8 cellular contexts compared by ENCODE assay signal in genomic region chr12:89529738-89530137, GRCh38. TPM values are rescaled to one million over a fixed set of nuclear protein-coding genes. Genes with fewer than 3 reads are reported as not detected.
DNase-seq lines count a peak whose midpoint lies in the region; TF ChIP-seq lines count a peak whose summit lies in the region.

No MANE protein-coding gene starts in this region.

- no peaks in the 10 kb centered on the region for H3K9me3 ChIP-seq in esophagus muscularis mucosa

- no peak overlapping the region for H3K4me3 ChIP-seq in esophagus muscularis mucosa

- H3K36me3 ChIP-seq in esophagus muscularis mucosa = peaks cover 0 to 7% (median 0%) of the 10 kb centered on the region in 4 donors

- H3K4me3 Mint-ChIP-seq in progenitor cell of endocrine pancreas (ENCODE audit: low read depth) = no peak overlapping the region

- TF ChIP-seq EP300 in esophagus muscularis mucosa (IDR thresholded peaks at IDR 0.05) = no peak

- peak; percentile 48; the same call in 1 of the 2 replicates for TF ChIP-seq CTCF in GM12874 (IDR thresholded peaks at IDR 0.05; ENCODE audit: insufficient read depth, low read depth, low read length)
- peak; percentile 64 to 71 (median 64) for TF ChIP-seq CTCF in esophagus muscularis mucosa (IDR thresholded peaks at IDR 0.05)
- peak; percentile 73 for TF ChIP-seq CTCF in progenitor cell of endocrine pancreas (IDR thresholded peaks at IDR 0.05; ENCODE audit: unreplicated experiment)

- no peaks in the 10 kb centered on the region for H3K27me3 Mint-ChIP-seq in progenitor cell of endocrine pancreas

- no peak for TF ChIP-seq POLR2A in esophagus muscularis mucosa (IDR thresholded peaks at IDR 0.05; ENCODE audit: low read depth)

- intact Hi-C loops in esophagus muscularis mucosa (cut with DNase I) = loop anchor here (10.0 kb wide), 3 partner anchors 145 to 475 kb away; partner anchors contain the start of gene DUSP6

- peaks cover 5% of the 10 kb centered on the region for H3K4me1 Mint-ChIP-seq in progenitor cell of endocrine pancreas (ENCODE audit: low read depth)

- H3K27ac Mint-ChIP-seq in progenitor cell of endocrine pancreas = no peak overlapping the region

- H3K27me3 ChIP-seq in esophagus muscularis mucosa = no peaks in the 10 kb centered on the region

- H3K36me3 Mint-ChIP-seq in progenitor cell of endocrine pancreas (ENCODE audit: insufficient read depth) = no peaks in the 10 kb centered on the region

- DNase-seq in AG20443 (ENCODE audit: low spot score) (peak; percentile 70), Kasumi-1 (lab: John Stamatoyannopoulos, UW) (peak; percentile 82 to 92), RKO (ENCODE audit: low spot score) (peak; percentile 77), esophagus muscularis mucosa (ENCODE audit: extremely low spot score) (no peak), progenitor cell of endocrine pancreas (ENCODE audit: low spot score, unreplicated experiment) (no peak)
- DNase-seq in stimulated activated CD4-positive, alpha-beta T cell treated with anti-CD3 and anti-CD28 coated beads, Interleukin-4, amount 100 ng/mL, for 4 hours = no peak
- no peak for DNase-seq in activated naive CD4-positive, alpha-beta T cell treated with anti-CD3 and anti-CD28 coated beads, Interleukin-2, amount 50 U/mL, for 16 hours

- 23% methylated on average over 1 of the region's 1 CpG for WGBS in esophagus muscularis mucosa

- H3K4me1 ChIP-seq in esophagus muscularis mucosa = peaks cover 10 to 20% (median 14%) of the 10 kb centered on the region in 4 donors

- H3K9me3 Mint-ChIP-seq in progenitor cell of endocrine pancreas (ENCODE audit: low read depth) = no peaks in the 10 kb centered on the region

- no peak overlapping the region for H3K27ac ChIP-seq in esophagus muscularis mucosa (replicated peaks in 1 of 4)

RNA-seq across cellular contexts. Expression of gene POC1B, which starts 3.9 kb away (rescaled TPM):
- 10 to 100 TPM; 19.6 to 22.4 (median 20.0) TPM for total RNA-seq in esophagus muscularis mucosa
- 32.0 and 34.4 TPM in 2 replicates for total RNA-seq in progenitor cell of endocrine pancreas

RNA-seq across cellular contexts. Expression of gene GALNT4, which starts 5.1 kb away (rescaled TPM):
- total RNA-seq in esophagus muscularis mucosa (1 to 10 TPM; 5.0 to 6.2 (median 5.4) TPM), progenitor cell of endocrine pancreas (25.7 and 27.9 TPM in 2 replicates)

Comparison
In these comparisons a context has a peak if more than half of its experiments do, and no peak if none do; other contexts are left out.
1. DNase-seq: peak in AG20443 (single experiment), Kasumi-1 (2 of 2) and RKO (single experiment); none in esophagus muscularis mucosa (single experiment), progenitor cell of endocrine pancreas (single experiment), stimulated activated CD4-positive, alpha-beta T cell treated with anti-CD3 and anti-CD28 coated beads, Interleukin-4, amount 100 ng/mL, for 4 hours (0 of 2) and activated naive CD4-positive, alpha-beta T cell treated with anti-CD3 and anti-CD28 coated beads, Interleukin-2, amount 50 U/mL, for 16 hours (single experiment).
2. Peak in every context shown above with its lines, with median percentiles within 50 percentile points of each other: CTCF ChIP-seq.